Comparison of ENCODE assay signal across 8 cellular contexts in the genomic region with DNA sequence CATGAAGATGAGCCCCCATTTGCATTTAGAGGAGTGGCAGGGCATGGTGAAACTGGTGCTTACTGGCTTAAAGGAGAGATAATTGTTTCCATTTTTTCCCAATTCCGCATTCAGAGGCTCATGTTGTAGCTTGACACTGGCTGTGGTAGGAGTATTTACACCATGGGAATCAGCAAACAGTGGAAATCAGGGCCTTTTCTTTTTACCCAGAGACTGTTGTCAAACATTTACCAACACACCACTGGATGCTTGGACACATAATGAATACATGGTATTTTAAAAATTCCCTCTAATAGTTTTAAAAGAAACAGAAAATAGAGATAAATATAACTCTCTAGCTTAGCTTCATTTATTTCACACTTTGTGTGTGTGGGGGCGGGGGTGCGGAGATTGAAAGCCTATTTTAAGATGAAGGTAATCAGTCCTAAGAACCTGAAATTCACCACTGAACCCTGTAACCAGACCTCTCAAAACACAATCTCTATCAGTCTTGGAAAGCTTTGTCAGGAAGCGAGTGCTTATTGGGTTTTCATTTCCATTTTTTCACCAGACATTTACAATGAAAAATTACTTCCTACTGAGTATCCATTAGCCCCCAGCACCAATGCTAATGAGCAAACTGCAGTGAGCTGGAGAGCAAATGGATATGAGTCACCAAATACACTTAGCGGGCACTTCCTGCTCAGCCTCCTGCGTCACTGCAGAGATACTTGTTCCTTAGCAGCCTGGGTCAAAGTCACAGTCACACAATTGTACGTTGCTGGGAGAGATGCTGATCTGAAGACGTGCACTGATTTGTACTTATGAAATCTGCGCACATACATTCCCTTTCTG.
DNase-seq lines count a peak whose midpoint lies in the region; ATAC-seq and TF ChIP-seq lines count a peak whose summit lies in the region.

No MANE protein-coding gene starts in this region.

- no peaks in the 10 kb centered on the region for H3K27me3 ChIP-seq in mesenchymal stem cell (ENCODE audit: control insufficient read depth in 1 of 2, insufficient read depth in 1 of 2, low read length in 2 of 2)

- TF ChIP-seq CTCF in MCF 10A (IDR thresholded peaks at IDR 0.05; ENCODE audit: unreplicated experiment) = no peak

- H3K18ac ChIP-seq in mesenchymal stem cell (ENCODE audit: low read depth in 1 of 2, low read length in 2 of 2) = peak overlapping the region; percentile 57 to 99

- CTCF ChIA-PET in MCF 10A (lab: Yijun Ruan, JAX) = interaction anchor here (0.6 kb wide), 2 partner anchors 182 to 1115 kb away, joined by 3 read pairs; no protein-coding TSS in a partner anchor

- peak overlapping the region; percentile 86 to 97 for H2BK12ac ChIP-seq in mesenchymal stem cell (ENCODE audit: low read length in 2 of 2)

- no peaks in the 10 kb centered on the region for H3K36me3 Mint-ChIP-seq in MCF 10A (ENCODE audit: insufficient read depth, unreplicated experiment)

- H3K4me3 ChIP-seq in mesenchymal stem cell (ENCODE audit: insufficient read depth in 1 of 2, low read depth in 1 of 2, low read length in 2 of 2) = no peak overlapping the region

- H3K4me1 Mint-ChIP-seq in MCF 10A (ENCODE audit: insufficient read depth, unreplicated experiment) = peaks cover 7% of the 10 kb centered on the region

- no peaks in the 10 kb centered on the region for H3K36me3 ChIP-seq in mesenchymal stem cell (ENCODE audit: control insufficient read depth in 1 of 2, insufficient read depth in 2 of 2, low read depth in 1 of 2, low read length in 2 of 2)

- peak overlapping the region; percentile 81 to 97 for H3K4ac ChIP-seq in mesenchymal stem cell (ENCODE audit: low read depth in 1 of 2, low read length in 2 of 2)

- no TSS peak for BruUV-seq in MCF 10A (replicated peaks; lab: Mats Ljungman, UMichigan)

- no peaks in the 10 kb centered on the region for H3K27me3 Mint-ChIP-seq in MCF 10A (ENCODE audit: insufficient read depth, unreplicated experiment)

- intact Hi-C loops in MCF 10A (cut with micrococcal nuclease) = no loop called here

- no peak overlapping the region for H2BK15ac ChIP-seq in mesenchymal stem cell (ENCODE audit: low read depth, poor library complexity, severe bottlenecking)

- H2BK5ac ChIP-seq in mesenchymal stem cell (ENCODE audit: low read depth, low read length, poor library complexity, severe bottlenecking) = no peak overlapping the region

- peak overlapping the region; percentile 81 for H3K27ac ChIP-seq in mesenchymal stem cell (ENCODE audit: low read length, poor library complexity, severe bottlenecking)

- H3K23ac ChIP-seq in mesenchymal stem cell (ENCODE audit: low read length in 2 of 2) = no peak overlapping the region

- peak overlapping the region; percentile 29 for H3K4me2 ChIP-seq in mesenchymal stem cell (ENCODE audit: low read length, poor library complexity, severe bottlenecking)

- no peak overlapping the region for H2AFZ ChIP-seq in mesenchymal stem cell (ENCODE audit: low read depth, low read length)

- H3K27ac Mint-ChIP-seq in MCF 10A (ENCODE audit: low read depth, unreplicated experiment) = peak overlapping the region; percentile 64

- no peak overlapping the region for H3K4me3 Mint-ChIP-seq in MCF 10A (ENCODE audit: unreplicated experiment)

- DNase-seq in A172 (ENCODE audit: low spot score) (peak; percentile 97), NCI-H345 (lab: John Stamatoyannopoulos, UW) (peak; percentile 34), MCF 10A (ENCODE audit: unreplicated experiment) (peak; percentile 82), mesenchymal stem cell (peak; percentile 100), globus pallidus (ENCODE audit: low spot score) (no peak), middle frontal gyrus (ENCODE audit: extremely low spot score, low spot score) (no peak)

- 0% methylated on average over 6 of the region's 9 CpGs for WGBS in mesenchymal stem cell

- POLR2A ChIA-PET in MCF 10A (lab: Yijun Ruan, JAX) = interaction anchor here (0.6 kb wide), 1 partner anchor 394 kb away, joined by 3 read pairs; no protein-coding TSS in a partner anchor

- H2BK120ac ChIP-seq in mesenchymal stem cell (ENCODE audit: low read depth, low read length) = peak overlapping the region; percentile 97

- peak overlapping the region in 1 of 2 experiments; percentile 48 for H3K14ac ChIP-seq in mesenchymal stem cell (ENCODE audit: low read length in 2 of 2)

- no peaks in the 10 kb centered on the region for H3K79me1 ChIP-seq in mesenchymal stem cell (replicated peaks; ENCODE audit: low read length, poor library complexity, severe bottlenecking)

- H2AK5ac ChIP-seq in mesenchymal stem cell (ENCODE audit: low read length, severe bottlenecking) = no peak overlapping the region

- no peaks in the 10 kb centered on the region for H3K4me1 ChIP-seq in mesenchymal stem cell (ENCODE audit: control insufficient read depth, insufficient read depth, low read depth, low read length)

- peak; percentile 71 for ATAC-seq in GM18508 (IDR thresholded peaks at IDR 0.05; ENCODE audit: insufficient read depth, unreplicated experiment)
- ATAC-seq in HG03159 (IDR thresholded peaks at IDR 0.05; ENCODE audit: unreplicated experiment) = peak; percentile 91

- H3K9ac ChIP-seq in mesenchymal stem cell (ENCODE audit: low read length) = peak overlapping the region; percentile 49

- peaks cover 4% of the 10 kb centered on the region for H3K9me3 ChIP-seq in mesenchymal stem cell (ENCODE audit: control insufficient read depth, low read length)

- peaks cover 6% of the 10 kb centered on the region for H3K9me3 Mint-ChIP-seq in MCF 10A (ENCODE audit: unreplicated experiment)

- H4K91ac ChIP-seq in mesenchymal stem cell (ENCODE audit: low read length) = peak overlapping the region; percentile 25

- H4K8ac ChIP-seq in mesenchymal stem cell (ENCODE audit: low read length) = peak overlapping the region; percentile 69

Comparison
In these comparisons a context has a peak if more than half of its experiments do, and no peak if none do; other contexts are left out.
1. DNase-seq: peak in A172 (single experiment), NCI-H345 (single experiment), MCF 10A (single experiment) and mesenchymal stem cell (single experiment); none in globus pallidus (single experiment) and middle frontal gyrus (single experiment).